29 cellular contexts compared by ENCODE assay signal in genomic region chr4:143728171-143728570, GRCh38. TPM values are rescaled to one million over a fixed set of nuclear protein-coding genes. Genes with fewer than 3 reads are reported as not detected.
DNase-seq lines count a peak whose midpoint lies in the region; ATAC-seq and TF ChIP-seq lines count a peak whose summit lies in the region.
"Had no signal": no experiment of that assay in that cellular context is flagged by ENCODE, and none has a peak within 500 bp of the region (broad histone marks: within the 10 kb centered on the region; RNA-seq: fewer than 3 reads in every experiment).

No MANE protein-coding gene starts in this region.

- H3K36me3 Mint-ChIP-seq in HFFc6 (ENCODE audit: low read depth) = no peaks in the 10 kb centered on the region
- H3K36me3 Mint-ChIP-seq in GM23338 (ENCODE audit: low read depth) = no peaks in the 10 kb centered on the region

- no peaks in the 10 kb centered on the region; the same call in 1 of the 2 replicates for H3K36me3 ChIP-seq in ACC112 (ENCODE audit: insufficient read depth, low read length)
- no peaks in the 10 kb centered on the region for H3K36me3 ChIP-seq in GM23338 (ENCODE audit: insufficient read depth)
- no peaks in the 10 kb centered on the region for H3K36me3 ChIP-seq in MM.1S (replicated peaks; ENCODE audit: insufficient read depth, low read length)
- H3K36me3 ChIP-seq: thyroid gland had no signal

- no peak for ATAC-seq in GM18861 (IDR thresholded peaks at IDR 0.05; ENCODE audit: unreplicated experiment)
- no peak for ATAC-seq in GM23338
- ATAC-seq: A549; stimulated activated naive CD8-positive, alpha-beta T cell treated with anti-CD3 and anti-CD28 coated beads, Interleukin-15, Interleukin-2, amounts not matched to agents 100 U/mL and 50 U/mL, for 24 hours had no signal

- H3K4me1 ChIP-seq in ACC112 (ENCODE audit: control insufficient read depth, insufficient read depth, low read length, unreplicated experiment) = peaks cover 17% of the 10 kb centered on the region
- no peaks in the 10 kb centered on the region for H3K4me1 ChIP-seq in GM23338 (ENCODE audit: insufficient read depth)
- no peaks in the 10 kb centered on the region for H3K4me1 ChIP-seq in MM.1S (ENCODE audit: low read length)
- H3K4me1 ChIP-seq: A549, thyroid gland had no signal

- TF ChIP-seq CTCF in HFFc6 (IDR thresholded peaks at IDR 0.05) (no peak), cardiac fibroblast (IDR thresholded peaks at IDR 0.05; ENCODE audit: low read depth, low read length) (no peak), GM23338 (conservative IDR thresholded peaks at IDR 0.05; ENCODE audit: low read depth in 2 of 2) (no peak), MM.1S (IDR thresholded peaks at IDR 0.05; ENCODE audit: low read length) (no peak)

- H3K27ac Mint-ChIP-seq in HFFc6 = no peak overlapping the region
- H3K27ac Mint-ChIP-seq in GM23338 = no peak overlapping the region
- H3K27ac Mint-ChIP-seq: activated B cell treated with CpG ODN at 0.5 μM for 24 hours had no signal

- H3F3A ChIP-seq in GM23338 (replicated peaks; ENCODE audit: low read depth) = no peaks in the 10 kb centered on the region
- no peaks in the 10 kb centered on the region for H3F3A ChIP-seq in MM.1S (ENCODE audit: insufficient read depth, low read length)

- H3K4me1 Mint-ChIP-seq in HFFc6 (ENCODE audit: low read depth) = no peaks in the 10 kb centered on the region
- no peaks in the 10 kb centered on the region for H3K4me1 Mint-ChIP-seq in GM23338
- H3K4me1 Mint-ChIP-seq: activated B cell treated with CpG ODN at 0.5 μM for 24 hours had no signal

- H4K20me1 ChIP-seq in GM23338 (replicated peaks; ENCODE audit: insufficient read depth) (no peaks in the 10 kb centered on the region), MM.1S (ENCODE audit: insufficient read depth, low read length) (no peaks in the 10 kb centered on the region)

- H3K9me3 Mint-ChIP-seq in HFFc6 = peaks cover 22% of the 10 kb centered on the region
- no peaks in the 10 kb centered on the region for H3K9me3 Mint-ChIP-seq in GM23338
- H3K9me3 Mint-ChIP-seq: activated B cell treated with CpG ODN at 0.5 μM for 24 hours had no signal

- H2AFZ ChIP-seq in ACC112 (ENCODE audit: low read length, unreplicated experiment) (peak overlapping the region; percentile 14), GM23338 (no peak overlapping the region), MM.1S (ENCODE audit: low read length) (no peak overlapping the region)

- DNase-seq in HFFc6 (peak; percentile 13), cardiac fibroblast (ENCODE audit: low read depth in 2 of 2) (peak; percentile 32 to 88), glomerular visceral epithelial cell (ENCODE audit: extremely low spot score) (peak; percentile 3), GM23338 (ENCODE audit: low spot score) (no peak), SHP77 (lab: John Stamatoyannopoulos, UW) (no peak), MM.1S (no peak)
- DNase-seq: activated B cell treated with CpG ODN at 0.5 μM for 24 hours; activated CD4-positive, alpha-beta T cell treated with anti-CD3 and anti-CD28 coated beads, Interleukin-2, amount 50 U/mL, for 4 hours; activated effector memory CD4-positive, alpha-beta T cell treated with Interleukin-2 at 50 U/mL for 16 hours; caudate nucleus; dorsolateral prefrontal cortex; HCEC 1CT; NCI-H1048; NCI-H2029; NCI-H345; stimulated activated CD4-positive, alpha-beta T cell treated with anti-CD3 and anti-CD28 coated beads, Interleukin-12 subunit alpha, Interleukin-12 subunit beta, amount 100 ng/mL, for 4 hours; stimulated activated CD4-positive, alpha-beta T cell treated with anti-CD3 and anti-CD28 coated beads, Interleukin-4, amount 100 ng/mL, for 4 hours; stimulated activated naive CD8-positive, alpha-beta T cell treated with anti-CD3 and anti-CD28 coated beads, Interleukin-15, Interleukin-2, amounts not matched to agents 100 U/mL and 50 U/mL, for 24 hours; T1000; thyroid gland had no signal

- H3K4me3 ChIP-seq in ACC112 (ENCODE audit: low read depth, low read length) (no peak overlapping the region), cardiac fibroblast (replicated peaks in 1 of 2; ENCODE audit: low read depth in 2 of 2, low read length in 2 of 2) (no peak overlapping the region), GM23338 (no peak overlapping the region), MM.1S (ENCODE audit: low read length) (no peak overlapping the region)
- H3K4me3 ChIP-seq: A549, dorsolateral prefrontal cortex, thyroid gland had no signal

- no peaks in the 10 kb centered on the region for H3K27me3 ChIP-seq in ACC112 (ENCODE audit: insufficient read depth, low read length)
- no peaks in the 10 kb centered on the region for H3K27me3 ChIP-seq in GM23338 (ENCODE audit: insufficient read depth)
- no peaks in the 10 kb centered on the region for H3K27me3 ChIP-seq in MM.1S (replicated peaks; ENCODE audit: insufficient read depth, low read length)
- H3K27me3 ChIP-seq: dorsolateral prefrontal cortex, thyroid gland had no signal

- peak overlapping the region; percentile 54 for H3K27ac ChIP-seq in ACC112 (ENCODE audit: low read depth, low read length)
- no peak overlapping the region for H3K27ac ChIP-seq in GM23338 (ENCODE audit: low read depth)
- no peak overlapping the region for H3K27ac ChIP-seq in MM.1S (ENCODE audit: low read length)
- H3K27ac ChIP-seq: A549, C4-2B, dorsolateral prefrontal cortex, epithelial cell of prostate, KMS-11, thyroid gland had no signal

- no peak overlapping the region for H3K4me2 ChIP-seq in GM23338
- H3K4me2 ChIP-seq in MM.1S (ENCODE audit: low read depth, low read length) = no peak overlapping the region
- H3K4me2 ChIP-seq: A549, KMS-11 had no signal

- H3K79me2 ChIP-seq in ACC112 (ENCODE audit: control insufficient read depth, insufficient read depth, low read length, unreplicated experiment) = no peaks in the 10 kb centered on the region
- no peaks in the 10 kb centered on the region for H3K79me2 ChIP-seq in GM23338 (replicated peaks; ENCODE audit: insufficient read depth)
- no peaks in the 10 kb centered on the region for H3K79me2 ChIP-seq in MM.1S (ENCODE audit: low read length)

- H3K9me3 ChIP-seq in MM.1S (replicated peaks; ENCODE audit: insufficient read depth, low read length) = no peaks in the 10 kb centered on the region
- H3K9me3 ChIP-seq: A549, thyroid gland had no signal

- no peak overlapping the region for H3K4me3 Mint-ChIP-seq in HFFc6
- H3K4me3 Mint-ChIP-seq in GM23338 = no peak overlapping the region
- H3K4me3 Mint-ChIP-seq: activated B cell treated with CpG ODN at 0.5 μM for 24 hours had no signal

- no peak overlapping the region for H3K9ac ChIP-seq in MM.1S (ENCODE audit: low read length)
- H3K9ac ChIP-seq: KMS-11 had no signal

- no peaks in the 10 kb centered on the region; the same call in 1 of the 2 replicates for H3K27me3 Mint-ChIP-seq in HFFc6 (ENCODE audit: insufficient read depth)
- H3K27me3 Mint-ChIP-seq in GM23338 (ENCODE audit: insufficient read depth, low read depth, poor library complexity) = no peaks in the 10 kb centered on the region
- H3K27me3 Mint-ChIP-seq: activated B cell treated with CpG ODN at 0.5 μM for 24 hours had no signal

- H3K9me2 ChIP-seq in GM23338 (ENCODE audit: insufficient read depth) (peaks cover 1% of the 10 kb centered on the region; the same call in 1 of the 2 replicates), MM.1S (replicated peaks; ENCODE audit: insufficient read depth, low read length) (no peaks in the 10 kb centered on the region)

TF ChIP-seq in GM23338, 12 proteins besides CTCF, POLR2A, EP300 and RAD21 (continues in another document):
- TF ChIP-seq REST (IDR thresholded peaks at IDR 0.05; ENCODE audit: unreplicated experiment) (no peak), ZNF114 (CRISPR knock-in tag; IDR thresholded peaks at IDR 0.05) (no peak), ETS1 (IDR thresholded peaks at IDR 0.05) (no peak), EZH2 (IDR thresholded peaks at IDR 0.05; ENCODE audit: low read depth, unreplicated experiment) (no peak)

RNA-seq across cellular contexts. Expression of gene FREM3, which starts 27.7 kb away (rescaled TPM):
- not detected for total RNA-seq in HFFc6 (2021; fragmentation: NEBNext Ultra II Directional; extraction: Animal tissue kit (Norgen Biotek cat#: 25700))
- total RNA-seq in GM23338 (2014; rRNA removed; shearing (Covaris generic)) = 0.07 and 0.08 TPM in 2 replicates
- 0.03 and 0.28 TPM in 2 replicates for polyA plus RNA-seq in GM23338 (2016; fragmentation: Nextera tagmentation; extraction: Ambion mirVana)
- total RNA-seq: activated B cell treated with CpG ODN at 0.5 μM for 24 hours, glomerular endothelial cell, kidney epithelial cell, OCI-LY7, thyroid gland had no signal
- polyA plus RNA-seq: A549 had no signal

Comparison
In these comparisons a context has a peak if more than half of its experiments do, and no peak if none do; other contexts are left out.
1. DNase-seq: peak in HFFc6 (single experiment), cardiac fibroblast (2 of 2) and glomerular visceral epithelial cell (single experiment); none in GM23338 (single experiment), SHP77 (0 of 2) and MM.1S (single experiment).